Comparison of ENCODE assay signal across 17 cellular contexts in genomic region chr10:50541921-50542320, GRCh38.
A peak's percentile ranks its signal among the peaks of the same experiment; 100 is the strongest.
DNase-seq lines count a peak whose midpoint lies in the region; ATAC-seq lines count a peak whose summit lies in the region.
"Had no signal": no experiment of that assay in that cellular context is flagged by ENCODE, and none has a peak within 500 bp of the region (broad histone marks: within the 10 kb centered on the region; RNA-seq: fewer than 3 reads in every experiment).

No MANE protein-coding gene starts in this region.

- no peaks in the 10 kb centered on the region for H3K27me3 Mint-ChIP-seq in activated T-cell treated with anti-CD3 and anti-CD28 coated beads, Interleukin-2, amount 50 U/mL, for 24 hours

- WGBS in mesendoderm (ENCODE audit: extremely low coverage, insufficient coverage, low lambda C conversion rate) = no CpG with 5 or more reads among the region's 4 CpGs

- H3K79me1 ChIP-seq in mesendoderm (ENCODE audit: low read length) = no peaks in the 10 kb centered on the region

- H3K23ac ChIP-seq in mesendoderm (ENCODE audit: low read length) = no peak overlapping the region

- peaks cover 5% of the 10 kb centered on the region for H3K9me3 Mint-ChIP-seq in activated T-cell treated with anti-CD3 and anti-CD28 coated beads, Interleukin-2, amount 50 U/mL, for 24 hours

- H3K27me3 ChIP-seq in mesendoderm (ENCODE audit: insufficient read depth, low read length, poor library complexity) = no peaks in the 10 kb centered on the region
- H3K27me3 ChIP-seq: brain microvascular endothelial cell, SJSA1, spleen, transverse colon had no signal

- H2BK120ac ChIP-seq in mesendoderm (ENCODE audit: low read depth, low read length) = no peak overlapping the region

- no peak overlapping the region for H4K5ac ChIP-seq in mesendoderm (ENCODE audit: low read length)

- H3K56ac ChIP-seq in mesendoderm (ENCODE audit: low read length) = no peak overlapping the region

- DNase-seq in activated T-cell treated with anti-CD3 and anti-CD28 coated beads, Interleukin-2, amount 50 U/mL, for 24 hours = no peak
- no peak for DNase-seq in activated T-cell treated with anti-CD3 and anti-CD28 coated beads, Interleukin-2, amount 50 U/mL, for 1 hour
- DNase-seq in mesendoderm (no peak), NK-92 (lab: John Stamatoyannopoulos, UW; ENCODE audit: unreplicated experiment) (no peak), HPDE6-E6E7 (ENCODE audit: extremely low spot score) (no peak)
- DNase-seq: brain microvascular endothelial cell; effector memory CD4-positive, alpha-beta T cell; GDM1; NCI-H2081 treated with DMSO at 0.1 percent for 48 hours; NK-92 treated with Interleukin-12 subunit alpha and Interleukin-12 subunit beta, amount 100 ng/mL, for 24 hours; spleen; transverse colon; WERI-Rb-1 had no signal

- H2BK15ac ChIP-seq in mesendoderm (replicated peaks; ENCODE audit: low read depth) = no peak overlapping the region

- H2AK5ac ChIP-seq in mesendoderm (ENCODE audit: low read length) = no peak overlapping the region

- peaks cover 3% of the 10 kb centered on the region for H3K36me3 Mint-ChIP-seq in activated T-cell treated with anti-CD3 and anti-CD28 coated beads, Interleukin-2, amount 50 U/mL, for 24 hours (ENCODE audit: low read depth)

- no peaks in the 10 kb centered on the region for H3K79me2 ChIP-seq in mesendoderm (ENCODE audit: control insufficient read depth, insufficient read depth, low read length)

- H2BK5ac ChIP-seq in mesendoderm (ENCODE audit: low read length) = no peak overlapping the region

- peaks cover 2% of the 10 kb centered on the region for H3K4me1 ChIP-seq in mesendoderm (ENCODE audit: control insufficient read depth, low read depth, low read length)

- no peak overlapping the region for H3K4me2 ChIP-seq in mesendoderm (ENCODE audit: low read length)

- H4K8ac ChIP-seq in mesendoderm (ENCODE audit: low read depth, low read length) = no peak overlapping the region

- no peak overlapping the region for H3K9ac ChIP-seq in mesendoderm (ENCODE audit: low read length)

- H3K18ac ChIP-seq in mesendoderm (ENCODE audit: low read length) = peak overlapping the region; percentile 7

- peaks cover 87% of the 10 kb centered on the region for H3K4me1 Mint-ChIP-seq in activated T-cell treated with anti-CD3 and anti-CD28 coated beads, Interleukin-2, amount 50 U/mL, for 24 hours (ENCODE audit: low read depth)

- H3K4me3 Mint-ChIP-seq in activated T-cell treated with anti-CD3 and anti-CD28 coated beads, Interleukin-2, amount 50 U/mL, for 24 hours = no peak overlapping the region

- H3K36me3 ChIP-seq in mesendoderm (ENCODE audit: control insufficient read depth, insufficient read depth, low read length) = no peaks in the 10 kb centered on the region
- H3K36me3 ChIP-seq: brain microvascular endothelial cell, SJSA1, spleen, transverse colon, WERI-Rb-1 had no signal

- H3K27ac Mint-ChIP-seq in activated T-cell treated with anti-CD3 and anti-CD28 coated beads, Interleukin-2, amount 50 U/mL, for 24 hours = peak overlapping the region; percentile 95

- no peak overlapping the region for H3K27ac ChIP-seq in mesendoderm (ENCODE audit: low read depth, low read length)
- H3K27ac ChIP-seq: brain microvascular endothelial cell, SJSA1, spleen, transverse colon, WERI-Rb-1 had no signal

- peak; percentile 38 for ATAC-seq in GM21367 (IDR thresholded peaks at IDR 0.05; ENCODE audit: unreplicated experiment)
- ATAC-seq in HG03066 (IDR thresholded peaks at IDR 0.05; ENCODE audit: low read depth, unreplicated experiment) = peak; percentile 47
- ATAC-seq in HG02759 (IDR thresholded peaks at IDR 0.05; ENCODE audit: unreplicated experiment) = no peak

- peak overlapping the region; percentile 55 for H3K4ac ChIP-seq in mesendoderm (ENCODE audit: low read depth, low read length)

- H3K4me3 ChIP-seq in mesendoderm (ENCODE audit: low read length) = no peak overlapping the region
- H3K4me3 ChIP-seq: SJSA1, spleen, transverse colon had no signal
